Comparison of ENCODE assay signal across 2 cellular contexts in the genomic region with DNA sequence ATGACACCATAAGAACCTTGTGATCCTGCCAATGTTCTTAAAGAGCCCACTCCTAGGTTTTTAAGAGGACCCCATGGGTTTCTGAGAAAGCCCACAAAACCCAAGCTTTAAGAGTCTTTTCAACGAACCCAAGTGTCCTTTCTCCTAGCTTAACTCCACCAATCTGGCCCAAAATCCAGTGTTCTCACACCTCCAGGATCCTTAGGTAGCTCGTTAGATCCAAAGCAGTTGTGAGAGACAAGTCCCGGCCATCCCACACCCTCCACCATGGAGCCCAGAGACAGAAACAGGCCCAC.
TF ChIP-seq lines count a peak whose summit lies in the region.

No MANE protein-coding gene starts in this region.

TF ChIP-seq in SK-N-SH, 30 proteins besides CTCF, POLR2A, EP300 and RAD21:
- TF ChIP-seq, protein P1, sequence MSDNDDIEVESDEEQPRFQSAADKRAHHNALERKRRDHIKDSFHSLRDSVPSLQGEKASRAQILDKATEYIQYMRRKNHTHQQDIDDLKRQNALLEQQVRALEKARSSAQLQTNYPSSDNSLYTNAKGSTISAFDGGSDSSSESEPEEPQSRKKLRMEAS (IDR thresholded peaks at IDR 0.05; ENCODE audit: low read depth), result no peak
- TF ChIP-seq JUND (IDR thresholded peaks at IDR 0.05) (no peak), YY1 (IDR thresholded peaks at IDR 0.05; ENCODE audit: low read depth) (no peak), POLR2AphosphoS5 (IDR thresholded peaks at IDR 0.05; ENCODE audit: low read depth, low read length) (no peak), RCOR1 (IDR thresholded peaks at IDR 0.05; ENCODE audit: low read length) (no peak), RFX5 (IDR thresholded peaks at IDR 0.05; ENCODE audit: low read length) (no peak), FOXM1 (IDR thresholded peaks at IDR 0.05; ENCODE audit: low read depth) (no peak), FOXJ3 (CRISPR knock-in tag; IDR thresholded peaks at IDR 0.05) (no peak), MEF2A (IDR thresholded peaks at IDR 0.05; ENCODE audit: borderline replicate concordance, low read depth) (no peak), ELF1 (IDR thresholded peaks at IDR 0.05) (no peak), CHD2 (IDR thresholded peaks at IDR 0.05; ENCODE audit: low read length, partially characterized antibody) (no peak)

TF ChIP-seq in SK-N-SH treated with all-trans-retinoic acid at 6 μM for 48 hours, 23 proteins besides CTCF, POLR2A, EP300 and RAD21:
- TF ChIP-seq BACH2 (CRISPR knock-in tag; IDR thresholded peaks at IDR 0.05; ENCODE audit: borderline replicate concordance), result no peak
- no peak for TF ChIP-seq ARNTL (CRISPR knock-in tag; IDR thresholded peaks at IDR 0.05; ENCODE audit: borderline replicate concordance, low read depth)
- no peak for TF ChIP-seq GLIS3 (CRISPR knock-in tag; IDR thresholded peaks at IDR 0.05)
- TF ChIP-seq TOX (CRISPR knock-in tag; IDR thresholded peaks at IDR 0.05; ENCODE audit: borderline replicate concordance), result no peak
- no peak for TF ChIP-seq TCF4 (CRISPR knock-in tag; IDR thresholded peaks at IDR 0.05; ENCODE audit: borderline replicate concordance)
- no peak for TF ChIP-seq POU6F1 (CRISPR knock-in tag; IDR thresholded peaks at IDR 0.05; ENCODE audit: borderline replicate concordance, low read depth)
- TF ChIP-seq, protein P2, sequence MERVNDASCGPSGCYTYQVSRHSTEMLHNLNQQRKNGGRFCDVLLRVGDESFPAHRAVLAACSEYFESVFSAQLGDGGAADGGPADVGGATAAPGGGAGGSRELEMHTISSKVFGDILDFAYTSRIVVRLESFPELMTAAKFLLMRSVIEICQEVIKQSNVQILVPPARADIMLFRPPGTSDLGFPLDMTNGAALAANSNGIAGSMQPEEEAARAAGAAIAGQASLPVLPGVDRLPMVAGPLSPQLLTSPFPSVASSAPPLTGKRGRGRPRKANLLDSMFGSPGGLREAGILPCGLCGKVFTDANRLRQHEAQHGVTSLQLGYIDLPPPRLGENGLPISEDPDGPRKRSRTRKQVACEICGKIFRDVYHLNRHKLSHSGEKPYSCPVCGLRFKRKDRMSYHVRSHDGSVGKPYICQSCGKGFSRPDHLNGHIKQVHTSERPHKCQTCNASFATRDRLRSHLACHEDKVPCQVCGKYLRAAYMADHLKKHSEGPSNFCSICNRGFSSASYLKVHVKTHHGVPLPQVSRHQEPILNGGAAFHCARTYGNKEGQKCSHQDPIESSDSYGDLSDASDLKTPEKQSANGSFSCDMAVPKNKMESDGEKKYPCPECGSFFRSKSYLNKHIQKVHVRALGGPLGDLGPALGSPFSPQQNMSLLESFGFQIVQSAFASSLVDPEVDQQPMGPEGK (CRISPR knock-in tag; IDR thresholded peaks at IDR 0.05; ENCODE audit: borderline replicate concordance), result no peak
- no peak for TF ChIP-seq ZNF565 (CRISPR knock-in tag; conservative IDR thresholded peaks at IDR 0.05; ENCODE audit: low read depth)
- no peak for TF ChIP-seq ZNF70 (CRISPR knock-in tag; IDR thresholded peaks at IDR 0.05)
- TF ChIP-seq ZFP3 (CRISPR knock-in tag; IDR thresholded peaks at IDR 0.05), result no peak
- TF ChIP-seq PPARA (CRISPR knock-in tag; IDR thresholded peaks at IDR 0.05; ENCODE audit: borderline replicate concordance), result no peak
- no peak for TF ChIP-seq ESRRG (CRISPR knock-in tag; IDR thresholded peaks at IDR 0.05)
- TF ChIP-seq TSHZ2 (CRISPR knock-in tag; IDR thresholded peaks at IDR 0.05), result no peak
- TF ChIP-seq OSR1 (CRISPR knock-in tag; IDR thresholded peaks at IDR 0.05), result no peak
